In genomic region chr11:19918302-19919049, GRCh38 we compare ENCODE assay signal across 2 cellular contexts.
A peak's percentile ranks its signal among the peaks of the same experiment; 100 is the strongest.
TF ChIP-seq lines count a peak whose summit lies in the region.

No MANE protein-coding gene starts in this region.

TF ChIP-seq in IMR-90, 13 proteins besides CTCF, POLR2A, EP300 and RAD21:
- TF ChIP-seq CEBPB (IDR thresholded peaks at IDR 0.05; ENCODE audit: low read depth, low read length) (peak; percentile 58; the same call in 1 of the 2 replicates), SMC3 (IDR thresholded peaks at IDR 0.05; ENCODE audit: low read depth, low read length) (no peak)

TF ChIP-seq in GM12878, 131 proteins besides CTCF, POLR2A, EP300 and RAD21 (continued from another document):
- no peak for TF ChIP-seq CREB1 (IDR thresholded peaks at IDR 0.05; ENCODE audit: low read depth)
- TF ChIP-seq BRCA1 (IDR thresholded peaks at IDR 0.05; ENCODE audit: low read depth, low read length), result no peak
- no peak for TF ChIP-seq HSF1 (IDR thresholded peaks at IDR 0.05; ENCODE audit: low read depth, low read length)
- TF ChIP-seq NR2C1 (IDR thresholded peaks at IDR 0.05), result no peak
- TF ChIP-seq SMARCA5 (IDR thresholded peaks at IDR 0.05), result no peak
- TF ChIP-seq LARP7 (IDR thresholded peaks at IDR 0.05), result no peak
- TF ChIP-seq CHD4 (IDR thresholded peaks at IDR 0.05), result no peak
